ENCODE assay signal across 8 cellular contexts in the genomic region with DNA sequence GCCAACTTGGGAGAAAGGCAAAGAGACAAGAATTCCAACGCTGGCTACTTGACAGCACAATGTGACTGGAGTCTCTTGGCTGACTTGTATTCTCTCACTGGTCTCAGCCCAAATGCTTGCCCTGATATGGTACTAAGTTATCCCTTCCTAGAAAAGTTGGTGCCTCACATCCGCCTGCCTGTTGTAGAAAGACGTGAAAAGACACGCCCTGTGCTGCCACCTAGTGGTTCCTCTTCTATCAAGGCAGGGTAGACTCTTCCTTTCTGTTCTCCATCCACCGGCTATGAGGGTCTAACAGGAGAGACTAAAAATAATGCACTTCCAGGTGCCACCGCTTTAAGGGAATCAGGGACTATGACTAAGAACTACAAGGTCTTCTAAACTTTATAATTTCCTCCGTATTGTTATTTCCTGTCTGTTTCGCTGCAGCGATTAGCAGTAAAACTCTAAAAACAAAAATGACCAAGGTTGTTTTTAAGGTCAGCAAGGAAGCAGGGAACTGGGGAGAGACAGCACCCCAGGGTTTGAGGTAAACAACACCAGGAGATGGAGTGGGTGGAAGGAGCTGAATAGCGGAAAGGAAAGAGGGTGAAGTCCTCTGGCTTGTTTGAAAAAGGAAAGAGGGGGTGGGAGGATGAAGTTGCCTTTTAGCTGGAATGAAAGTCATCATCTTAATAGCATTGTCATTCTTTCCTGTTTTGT.
DNase-seq lines count a peak whose midpoint lies in the region; ATAC-seq, FAIRE-seq and TF ChIP-seq lines count a peak whose summit lies in the region.

No MANE protein-coding gene starts in this region.

- H3K4me3 ChIP-seq in HL-60 (replicated peaks; ENCODE audit: insufficient read depth, low read length), result no peak overlapping the region
- H3K4me3 ChIP-seq in lower lobe of right lung, result no peak overlapping the region

- TF ChIP-seq POLR2A in GM12892 (IDR thresholded peaks at IDR 0.05; ENCODE audit: low read depth, low read length), result no peak

- H3K27ac ChIP-seq in HL-60 (replicated peaks) (no peak overlapping the region), lower lobe of right lung (peak overlapping the region; percentile 48)

- FAIRE-seq in GM12892 (lab: Jason Lieb, UNC), result peak; percentile 88

- DNase-seq in GM12892 (ENCODE audit: insufficient read length), result peak; percentile 45
- peak; percentile 43 to 84 for DNase-seq in HL-60 (ENCODE audit: low read depth in 1 of 2, low spot score in 1 of 2)
- DNase-seq in NCI-H82 treated with DMSO at 0.1 percent for 48 hours (lab: John Stamatoyannopoulos, UW; ENCODE audit: unreplicated experiment), result peak; percentile 92
- DNase-seq in activated CD4-positive, alpha-beta T cell treated with anti-CD3 and anti-CD28 coated beads, Interleukin-2, amount 50 U/mL, for 48 hours, result peak; percentile 89 to 94
- peak; percentile 88 to 96 for DNase-seq in dermis microvascular lymphatic vessel endothelial cell (ENCODE audit: low read depth in 2 of 2)
- DNase-seq in lower lobe of right lung, result peak; percentile 86
- peak; percentile 79 to 87 (median 85) for DNase-seq in stimulated activated CD4-positive, alpha-beta T cell treated with anti-CD3 and anti-CD28 coated beads, TNF-alpha, amount 100 ng/mL, for 48 hours (ENCODE audit: low read depth in 3 of 3)

- H3K27me3 ChIP-seq in HL-60 (ENCODE audit: insufficient read depth, poor library complexity, severe bottlenecking) (no peaks in the 10 kb centered on the region), lower lobe of right lung (ENCODE audit: low read depth) (no peaks in the 10 kb centered on the region)

- H3K4me1 ChIP-seq in lower lobe of right lung, result peaks cover 25% of the 10 kb centered on the region

- intact Hi-C loops in lower lobe of right lung (cut with DNase I), result loop anchor here (10.0 kb wide), 1 partner anchor 126 kb away; no protein-coding TSS in a partner anchor

- TF ChIP-seq CTCF in HL-60 (IDR thresholded peaks at IDR 0.05; ENCODE audit: insufficient read depth, low read length), result peak; percentile 70
- TF ChIP-seq CTCF in lower lobe of right lung (IDR thresholded peaks at IDR 0.05), result peak; percentile 86

- no peaks in the 10 kb centered on the region for H3K9me3 ChIP-seq in lower lobe of right lung

- ATAC-seq in lower lobe of right lung (peak; percentile 96), HG02973 (IDR thresholded peaks at IDR 0.05; ENCODE audit: unreplicated experiment) (no peak)

- H3K36me3 ChIP-seq in lower lobe of right lung, result no peaks in the 10 kb centered on the region
